15 cellular contexts compared by ENCODE assay signal in genomic region chr12:33988888-33989287, GRCh38.
"Had no signal": no experiment of that assay in that cellular context is flagged by ENCODE, and none has a peak within 500 bp of the region (broad histone marks: within the 10 kb centered on the region; RNA-seq: fewer than 3 reads in every experiment).

No MANE protein-coding gene starts in this region.

- H3K4me1 ChIP-seq: psoas muscle had no signal

- DNase-seq: activated CD4-positive, alpha-beta T cell treated with anti-CD3 and anti-CD28 coated beads for 48 hours; activated CD8-positive, alpha-beta memory T cell treated with anti-CD3 and anti-CD28 coated beads, Interleukin-2, amount 50 U/mL, for 48 hours; activated CD8-positive, alpha-beta T cell treated with anti-CD3 and anti-CD28 coated beads, Interleukin-2, amount 10 ng/mL, durations not matched to agents 7 days and 5 days; activated naive CD4-positive, alpha-beta T cell; central memory CD4-positive, alpha-beta T cell; effector memory CD4-positive, alpha-beta T cell; immature natural killer cell; natural killer cell; psoas muscle; stimulated activated CD4-positive, alpha-beta T cell treated with anti-CD3 and anti-CD28 coated beads, Interleukin-12 subunit alpha, Interleukin-12 subunit beta, amount 100 ng/mL, for 4 hours; stimulated activated naive CD4-positive, alpha-beta T cell; substantia nigra had no signal

- H3K9me3 ChIP-seq: psoas muscle had no signal

- ATAC-seq: activated CD8-positive, alpha-beta T cell treated with anti-CD3 and anti-CD28 coated beads, Interleukin-2, amount 10 ng/mL, durations not matched to agents 7 days and 5 days; left lobe of liver; natural killer cell; psoas muscle; WTC11 had no signal

- H3K4me3 ChIP-seq: coronary artery, psoas muscle had no signal

- H3K27ac ChIP-seq: coronary artery, psoas muscle had no signal
